ENCODE assay signal across 31 cellular contexts in the genomic region with DNA sequence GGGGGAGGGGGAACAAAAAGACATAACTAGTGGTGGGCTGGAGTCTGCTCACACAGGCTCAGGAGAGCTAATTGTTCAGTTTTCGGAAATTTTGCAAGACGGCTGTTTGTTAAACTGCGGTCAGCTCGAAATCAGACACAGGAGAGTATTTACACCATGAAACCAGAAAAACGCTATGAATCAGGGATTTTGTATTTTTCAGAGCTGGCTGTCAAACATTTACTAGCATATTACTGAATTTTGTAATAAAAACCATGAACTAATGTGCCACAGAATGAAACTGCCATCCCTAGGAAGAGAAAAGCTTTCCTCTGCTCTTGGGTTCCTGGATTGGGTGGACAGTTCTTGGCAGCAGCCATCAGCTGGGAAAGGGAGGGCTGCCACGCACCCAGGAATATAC. TPM values are rescaled to one million over a fixed set of nuclear protein-coding genes. Genes with fewer than 3 reads are reported as not detected.
"Had no signal": no experiment of that assay in that cellular context is flagged by ENCODE, and none has a peak within 500 bp of the region (broad histone marks: within the 10 kb centered on the region; RNA-seq: fewer than 3 reads in every experiment).

No MANE protein-coding gene starts in this region.

- H3K9me3 ChIP-seq: esophagus muscularis mucosa had no signal

- H3K4me1 ChIP-seq: esophagus muscularis mucosa had no signal

- H3K4me1 Mint-ChIP-seq: activated B cell treated with CpG ODN at 0.5 μM for 24 hours; activated T-helper 17 cell treated with anti-CD3 and anti-CD28 coated beads, Interleukin-2, amount 50 U/mL, for 72 hours; central memory CD8-positive, alpha-beta T cell had no signal

- H3K27me3 Mint-ChIP-seq: activated B cell treated with CpG ODN at 0.5 μM for 24 hours; effector memory CD8-positive, alpha-beta T cell had no signal

- H3K36me3 ChIP-seq: brain microvascular endothelial cell, esophagus muscularis mucosa, WERI-Rb-1 had no signal

- DNase-seq: activated B cell treated with CpG ODN at 0.5 μM for 24 hours; activated CD4-positive, alpha-beta T cell treated with anti-CD3 and anti-CD28 coated beads for 48 hours; activated CD4-positive, alpha-beta T cell treated with anti-CD3 and anti-CD28 coated beads, Interleukin-2, amount 50 U/mL, for 1 hour; activated CD4-positive, alpha-beta T cell treated with anti-CD3 and anti-CD28 coated beads, Interleukin-2, amount 50 U/mL, for 48 hours; activated CD8-positive, alpha-beta memory T cell treated with anti-CD3 and anti-CD28 coated beads for 24 hours; activated CD8-positive, alpha-beta T cell treated with anti-CD3 and anti-CD28 coated beads for 36 hours; activated effector memory CD4-positive, alpha-beta T cell treated with Interleukin-2 at 50 U/mL for 16 hours; activated gamma-delta T cell treated with Interleukin-2 at 50 U/mL for 16 hours; activated naive CD4-positive, alpha-beta T cell treated with anti-CD3 and anti-CD28 coated beads, Interleukin-2, amount 50 U/mL, for 16 hours; activated naive CD4-positive, alpha-beta T cell treated with Interleukin-2 at 50 U/mL for 16 hours; activated T-cell treated with anti-CD3 and anti-CD28 coated beads, Interleukin-2, amount 50 U/mL, for 4 hours; amniotic stem cell; anterior cingulate cortex; brain microvascular endothelial cell; cortex of kidney; dermis blood vessel endothelial cell; effector CD4-positive, alpha-beta T cell; effector memory CD8-positive, alpha-beta T cell; erythroblast; foreskin fibroblast; hippocampal formation; T1000; WERI-Rb-1 had no signal

- H3K4me3 Mint-ChIP-seq: activated B cell treated with CpG ODN at 0.5 μM for 24 hours; activated CD8-positive, alpha-beta T cell treated with anti-CD3 and anti-CD28 coated beads for 36 hours; activated naive CD8-positive, alpha-beta T cell; activated T-cell treated with anti-CD3 and anti-CD28 coated beads, Interleukin-2, amount 50 U/mL, for 4 hours; activated T-helper 17 cell treated with anti-CD3 and anti-CD28 coated beads, Interleukin-2, amount 50 U/mL, for 72 hours; central memory CD8-positive, alpha-beta T cell; effector memory CD8-positive, alpha-beta T cell had no signal

- H3K9me3 Mint-ChIP-seq: activated B cell treated with CpG ODN at 0.5 μM for 24 hours; activated CD8-positive, alpha-beta T cell treated with anti-CD3 and anti-CD28 coated beads for 36 hours; activated T-cell treated with anti-CD3 and anti-CD28 coated beads, Interleukin-2, amount 50 U/mL, for 4 hours; activated T-helper 17 cell treated with anti-CD3 and anti-CD28 coated beads, Interleukin-2, amount 50 U/mL, for 72 hours; central memory CD8-positive, alpha-beta T cell had no signal

- H3K27ac Mint-ChIP-seq: activated B cell treated with CpG ODN at 0.5 μM for 24 hours; activated CD8-positive, alpha-beta T cell treated with anti-CD3 and anti-CD28 coated beads for 36 hours; activated naive CD8-positive, alpha-beta T cell; activated T-helper 17 cell treated with anti-CD3 and anti-CD28 coated beads, Interleukin-2, amount 50 U/mL, for 72 hours; effector memory CD8-positive, alpha-beta T cell had no signal

- H3K4me3 ChIP-seq: esophagus muscularis mucosa had no signal

- ATAC-seq: activated CD4-positive, CD25-positive, alpha-beta regulatory T cell treated with anti-CD3 and anti-CD28 coated beads, Interleukin-2, amount 50 U/mL, for 24 hours; activated CD8-positive, alpha-beta T cell treated with anti-CD3 and anti-CD28 coated beads for 36 hours; activated T-cell treated with anti-CD3 and anti-CD28 coated beads, Interleukin-2, amount 50 U/mL, for 4 hours; activated T-helper 17 cell treated with anti-CD3 and anti-CD28 coated beads, Interleukin-2, amount 50 U/mL, for 72 hours; effector memory CD8-positive, alpha-beta T cell had no signal

- H3K36me3 Mint-ChIP-seq: activated naive CD8-positive, alpha-beta T cell had no signal

- H3K27me3 ChIP-seq: brain microvascular endothelial cell, esophagus muscularis mucosa had no signal

RNA-seq across cellular contexts. Expression of a gene that starts 45.3 kb away (rescaled TPM):
- total RNA-seq: activated B cell treated with CpG ODN at 0.5 μM for 24 hours; activated CD8-positive, alpha-beta T cell treated with anti-CD3 and anti-CD28 coated beads for 36 hours; activated T-cell treated with anti-CD3 and anti-CD28 coated beads, Interleukin-2, amount 50 U/mL, for 4 hours; activated T-helper 17 cell treated with anti-CD3 and anti-CD28 coated beads, Interleukin-2, amount 50 U/mL, for 72 hours; bronchial epithelial cell; chondrocyte; T-helper 2 cell treated with Interferon-gamma antibody and Interleukin-4, amounts not matched to agents 100 ng/mL and 5 ng/mL, for 36 hours had no signal
